ENCODE assay signal across 12 cellular contexts in genomic region chr2:44543773-44544725, GRCh38.
A peak's percentile ranks its signal among the peaks of the same experiment; 100 is the strongest.
DNase-seq lines count a peak whose midpoint lies in the region; ATAC-seq and TF ChIP-seq lines count a peak whose summit lies in the region.
"Had no signal": no experiment of that assay in that cellular context is flagged by ENCODE, and none has a peak within 500 bp of the region (broad histone marks: within the 10 kb centered on the region; RNA-seq: fewer than 3 reads in every experiment).

No MANE protein-coding gene starts in this region.

- H3K4me1 Mint-ChIP-seq in HFFc6 (ENCODE audit: low read depth), result peaks cover 29% of the 10 kb centered on the region

- in situ Hi-C loops in T47D (cut with HindIII; ENCODE audit: low pct_unique_long_range_greater_than_20kb, low sequenced_read_pairs), result no loop called here

- no peaks in the 10 kb centered on the region for H3K36me3 Mint-ChIP-seq in HFFc6 (ENCODE audit: low read depth)

- TF ChIP-seq CTCF in HFFc6 (IDR thresholded peaks at IDR 0.05), result no peak

- ATAC-seq in GM19351 (IDR thresholded peaks at IDR 0.05; ENCODE audit: unreplicated experiment), result no peak
- ATAC-seq in HG03045 (IDR thresholded peaks at IDR 0.05; ENCODE audit: unreplicated experiment), result no peak

- H3K9me3 Mint-ChIP-seq in HFFc6, result no peaks in the 10 kb centered on the region

- DNase-seq in HFFc6, result peak; percentile 55
- DNase-seq in NCI-H2196 (lab: John Stamatoyannopoulos, UW; ENCODE audit: unreplicated experiment), result peak; percentile 58
- peak; percentile 7 to 72 for DNase-seq in T47D (ENCODE audit: low read depth in 1 of 2, low spot score in 1 of 2)
- DNase-seq in medulla oblongata (ENCODE audit: extremely low spot score), result peak; percentile 8
- DNase-seq in stimulated activated CD4-positive, alpha-beta T cell treated with anti-CD3 and anti-CD28 coated beads, Interleukin-2, amount 100 ng/mL, for 48 hours, result no peak
- DNase-seq in stimulated activated naive CD4-positive, alpha-beta T cell (lab: John Stamatoyannopoulos, UW), result no peak
- DNase-seq: activated T-cell treated with anti-CD3 and anti-CD28 coated beads, Interleukin-2, amount 50 U/mL, for 1 hour; caudate nucleus; DND-41; GOT3 had no signal

- no peaks in the 10 kb centered on the region for H3K27me3 Mint-ChIP-seq in HFFc6 (ENCODE audit: insufficient read depth)

- H3K27ac Mint-ChIP-seq in HFFc6, result peak overlapping the region; percentile 70

- no peak overlapping the region for H3K4me3 Mint-ChIP-seq in HFFc6

Comparison
In these comparisons a context has a peak if more than half of its experiments do, and no peak if none do; other contexts are left out.
1. DNase-seq: peak in HFFc6 (single experiment), NCI-H2196 (single experiment), T47D (2 of 2) and medulla oblongata (single experiment); none in stimulated activated CD4-positive, alpha-beta T cell treated with anti-CD3 and anti-CD28 coated beads, Interleukin-2, amount 100 ng/mL, for 48 hours (0 of 2) and stimulated activated naive CD4-positive, alpha-beta T cell (0 of 6).